ENCODE assay signal across 11 cellular contexts in the genomic region with DNA sequence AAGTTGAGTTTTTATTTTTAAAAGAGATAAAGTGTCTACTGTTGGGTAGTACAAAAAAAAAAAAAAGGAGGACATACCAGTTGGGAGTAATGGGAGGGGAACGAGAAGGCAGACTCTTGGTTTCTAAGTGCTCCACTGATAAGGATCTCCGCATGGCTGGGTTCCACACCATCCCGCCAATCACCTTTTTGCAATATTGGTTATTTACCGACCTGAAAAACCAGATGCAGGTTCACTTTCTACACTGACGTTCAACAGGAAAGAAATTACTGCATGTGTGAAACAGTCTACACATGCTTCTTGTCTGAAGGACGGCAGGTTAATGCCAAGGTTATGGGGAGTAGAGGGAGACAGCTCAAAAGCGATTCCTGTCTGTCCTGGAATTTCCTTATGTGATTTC.
DNase-seq lines count a peak whose midpoint lies in the region; ATAC-seq and TF ChIP-seq lines count a peak whose summit lies in the region.
"Had no signal": no experiment of that assay in that cellular context is flagged by ENCODE, and none has a peak within 500 bp of the region (broad histone marks: within the 10 kb centered on the region; RNA-seq: fewer than 3 reads in every experiment).

No MANE protein-coding gene starts in this region.

- H3K4me3 ChIP-seq in gastrocnemius medialis = no peak overlapping the region
- no peak overlapping the region for H3K4me3 ChIP-seq in tibial artery
- H3K4me3 ChIP-seq: esophagus muscularis mucosa had no signal

- H3K27ac ChIP-seq in gastrocnemius medialis (peak overlapping the region; percentile 90 to 95 (median 92)), tibial artery (no peak overlapping the region)
- H3K27ac ChIP-seq: esophagus muscularis mucosa had no signal

- TF ChIP-seq POLR2A in gastrocnemius medialis (IDR thresholded peaks at IDR 0.05) = no peak

- no peak overlapping the region for H3K27ac Mint-ChIP-seq in activated CD4-positive, alpha-beta T cell treated with anti-CD3 and anti-CD28 coated beads, Interleukin-2, amount 10 ng/mL, durations not matched to agents 24 days and 14 days
- H3K27ac Mint-ChIP-seq: activated CD4-positive, alpha-beta T cell treated with anti-CD3 and anti-CD28 coated beads, Interleukin-2, amount 10 ng/mL, durations not matched to agents 7 days and 5 days had no signal

- no peaks in the 10 kb centered on the region for H3K36me3 Mint-ChIP-seq in activated CD4-positive, alpha-beta T cell treated with anti-CD3 and anti-CD28 coated beads, Interleukin-2, amount 10 ng/mL, durations not matched to agents 24 days and 14 days (ENCODE audit: low read depth)

- H3K4me3 Mint-ChIP-seq in activated CD4-positive, alpha-beta T cell treated with anti-CD3 and anti-CD28 coated beads, Interleukin-2, amount 10 ng/mL, durations not matched to agents 24 days and 14 days = no peak overlapping the region
- H3K4me3 Mint-ChIP-seq: activated CD4-positive, alpha-beta T cell treated with anti-CD3 and anti-CD28 coated beads, Interleukin-2, amount 10 ng/mL, durations not matched to agents 7 days and 5 days had no signal

- ATAC-seq in GM18870 (IDR thresholded peaks at IDR 0.05; ENCODE audit: unreplicated experiment) (peak; percentile 87), GM21576 (IDR thresholded peaks at IDR 0.05; ENCODE audit: unreplicated experiment) (peak; percentile 84), HG03280 (IDR thresholded peaks at IDR 0.05; ENCODE audit: unreplicated experiment) (peak; percentile 71), gastrocnemius medialis (no peak)

- H3K9me3 ChIP-seq in gastrocnemius medialis (no peaks in the 10 kb centered on the region), tibial artery (no peaks in the 10 kb centered on the region)
- H3K9me3 ChIP-seq: esophagus muscularis mucosa had no signal

- peaks cover 0 to 10% of the 10 kb centered on the region in 2 donors for H3K36me3 ChIP-seq in gastrocnemius medialis
- peaks cover 31 to 82% (median 44%) of the 10 kb centered on the region in 3 donors for H3K36me3 ChIP-seq in tibial artery

- H3K27me3 ChIP-seq in gastrocnemius medialis (no peaks in the 10 kb centered on the region), tibial artery (no peaks in the 10 kb centered on the region)
- H3K27me3 ChIP-seq: esophagus muscularis mucosa had no signal

- no peak for DNase-seq in gastrocnemius medialis
- no peak for DNase-seq in NCI-H82 (lab: John Stamatoyannopoulos, UW)
- DNase-seq in tibial artery = no peak
- no peak for DNase-seq in activated CD4-positive, alpha-beta T cell treated with anti-CD3 and anti-CD28 coated beads, Interleukin-2, amount 10 ng/mL, durations not matched to agents 24 days and 14 days
- no peak for DNase-seq in NCI-H146 (lab: John Stamatoyannopoulos, UW)
- DNase-seq: activated CD4-positive, alpha-beta T cell treated with anti-CD3 and anti-CD28 coated beads, Interleukin-2, amount 10 ng/mL, durations not matched to agents 7 days and 5 days; NCI-H1436 had no signal

- in situ Hi-C loops in gastrocnemius medialis (cut with MboI; ENCODE audit: low sequenced_read_pairs in 4 of 4) = loop anchor here in 1 of 4 donors (5.0 kb wide), 1 partner anchor 50 kb away; no protein-coding TSS in a partner anchor

- H3K9me3 Mint-ChIP-seq in activated CD4-positive, alpha-beta T cell treated with anti-CD3 and anti-CD28 coated beads, Interleukin-2, amount 10 ng/mL, durations not matched to agents 24 days and 14 days = no peaks in the 10 kb centered on the region
- H3K9me3 Mint-ChIP-seq: activated CD4-positive, alpha-beta T cell treated with anti-CD3 and anti-CD28 coated beads, Interleukin-2, amount 10 ng/mL, durations not matched to agents 7 days and 5 days had no signal

- TF ChIP-seq CTCF in gastrocnemius medialis (IDR thresholded peaks at IDR 0.05 in 4 of 5, conservative IDR thresholded peaks at IDR 0.05 in 1 of 5) (no peak), tibial artery (IDR thresholded peaks at IDR 0.05) (no peak)

- peaks cover 34 to 52% of the 10 kb centered on the region in 2 donors for H3K4me1 ChIP-seq in gastrocnemius medialis
- H3K4me1 ChIP-seq in tibial artery = no peaks in the 10 kb centered on the region

- peaks cover 6% of the 10 kb centered on the region for H3K27me3 Mint-ChIP-seq in activated CD4-positive, alpha-beta T cell treated with anti-CD3 and anti-CD28 coated beads, Interleukin-2, amount 10 ng/mL, durations not matched to agents 24 days and 14 days

- intact Hi-C loops in gastrocnemius medialis (cut with DNase I; ENCODE audit: low total_unique reads) (loop anchor here (5.0 kb wide), 1 partner anchor 305 kb away; a partner anchor contains a TSS), tibial artery (cut with DNase I; ENCODE audit: low total_unique reads) (no loop called here)
- intact Hi-C loops in activated CD4-positive, alpha-beta T cell treated with anti-CD3 and anti-CD28 coated beads, Interleukin-2, amount 10 ng/mL, durations not matched to agents 24 days and 14 days (cut with micrococcal nuclease) = no loop called here

- peaks cover 8% of the 10 kb centered on the region for H3K4me1 Mint-ChIP-seq in activated CD4-positive, alpha-beta T cell treated with anti-CD3 and anti-CD28 coated beads, Interleukin-2, amount 10 ng/mL, durations not matched to agents 24 days and 14 days

Comparison
In these comparisons a context has a peak if more than half of its experiments do, and no peak if none do; other contexts are left out.
1. ATAC-seq: peak in GM18870 (single experiment), GM21576 (single experiment) and HG03280 (single experiment); none in gastrocnemius medialis (0 of 2).
2. H3K27ac ChIP-seq: peak in gastrocnemius medialis (4 of 4); none in tibial artery (0 of 2).